Comparison of ENCODE assay signal across 25 cellular contexts in genomic region chr1:212166296-212167039, GRCh38.
DNase-seq lines count a peak whose midpoint lies in the region; ATAC-seq and TF ChIP-seq lines count a peak whose summit lies in the region.
"Had no signal": no experiment of that assay in that cellular context is flagged by ENCODE, and none has a peak within 500 bp of the region (broad histone marks: within the 10 kb centered on the region; RNA-seq: fewer than 3 reads in every experiment).

No MANE protein-coding gene starts in this region.

- H3K36me3 ChIP-seq in SK-N-SH (replicated peaks in 1 of 2; ENCODE audit: control insufficient read depth in 1 of 2, insufficient read depth in 2 of 2, low read length in 1 of 2) (no peaks in the 10 kb centered on the region), heart right ventricle (no peaks in the 10 kb centered on the region), parathyroid adenoma (ENCODE audit: control insufficient read depth, insufficient read depth, low read length) (no peaks in the 10 kb centered on the region)
- H3K36me3 ChIP-seq: adrenal gland, brain microvascular endothelial cell, esophagus squamous epithelium had no signal

- WGBS in SK-N-SH (ENCODE audit: low lambda C conversion rate) = 74% methylated on average over 5 of the region's 6 CpGs
- WGBS in heart right ventricle, 2 donors = 45 to 64% methylated on average over 6 of the region's 6 CpGs

- no peak for TF ChIP-seq EP300 in SK-N-SH (IDR thresholded peaks at IDR 0.05; ENCODE audit: borderline replicate concordance in 1 of 2, low read depth in 1 of 2, low read length in 1 of 2)

- H3K9ac ChIP-seq in SK-N-SH = no peak overlapping the region
- H3K9ac ChIP-seq in parathyroid adenoma = no peak overlapping the region

- no peak overlapping the region for H3K4me2 ChIP-seq in SK-N-SH
- H3K4me2 ChIP-seq in parathyroid adenoma (ENCODE audit: low read length) = no peak overlapping the region

- POLR2A ChIA-PET in SK-N-SH (lab: Yijun Ruan, JAX) = no interaction called here

- H3K9me3 ChIP-seq in SK-N-SH (no peaks in the 10 kb centered on the region), heart right ventricle (no peaks in the 10 kb centered on the region), parathyroid adenoma (ENCODE audit: control insufficient read depth, low read length) (no peaks in the 10 kb centered on the region)
- H3K9me3 ChIP-seq: adrenal gland, esophagus squamous epithelium had no signal

- TF ChIP-seq RAD21 in SK-N-SH (IDR thresholded peaks at IDR 0.05; ENCODE audit: low read length) = no peak

- H3K4me3 ChIP-seq in SK-N-SH (ENCODE audit: low read depth in 2 of 2, low read length in 1 of 2) = no peak overlapping the region
- no peak overlapping the region for H3K4me3 ChIP-seq in heart right ventricle
- H3K4me3 ChIP-seq in parathyroid adenoma (ENCODE audit: low read depth, low read length) = no peak overlapping the region
- H3K4me3 ChIP-seq: adrenal gland, esophagus squamous epithelium had no signal

- ATAC-seq in SK-N-SH treated with all-trans-retinoic acid at 6 μM for 48 hours (no peak), heart right ventricle (peak; percentile 66 to 92 (median 80)), GM21825 (IDR thresholded peaks at IDR 0.05; ENCODE audit: unreplicated experiment) (no peak), GM19023 (IDR thresholded peaks at IDR 0.05; ENCODE audit: unreplicated experiment) (no peak), GM21737 (IDR thresholded peaks at IDR 0.05; ENCODE audit: unreplicated experiment) (no peak)
- ATAC-seq: T-helper 17 cell had no signal

- no peak for DNase-seq in SK-N-SH
- peak in 1 of 2 donors; percentile 15 for DNase-seq in heart right ventricle
- DNase-seq in NCI-H226 = no peak
- DNase-seq: activated CD4-positive, alpha-beta T cell treated with anti-CD3 and anti-CD28 coated beads for 48 hours; activated naive CD4-positive, alpha-beta T cell; activated T-cell treated with anti-CD3 and anti-CD28 coated beads, Interleukin-2, amount 50 U/mL, for 48 hours; AML-193; esophagus squamous epithelium; H7; Kasumi-1; kidney; NCI-H1048; NCI-H526 treated with DMSO at 0.1 percent for 48 hours; nucleus accumbens; stimulated activated naive CD4-positive, alpha-beta T cell treated with Interleukin-2 at 50 U/mL for 16 hours; T-helper 17 cell had no signal

- H3K79me2 ChIP-seq in SK-N-SH (ENCODE audit: insufficient read depth) = no peaks in the 10 kb centered on the region
- no peaks in the 10 kb centered on the region for H3K79me2 ChIP-seq in parathyroid adenoma

- H4K20me1 ChIP-seq in SK-N-SH (ENCODE audit: insufficient read depth) = no peaks in the 10 kb centered on the region

- H3K27ac ChIP-seq in SK-N-SH (ENCODE audit: low read depth in 2 of 2, low read length in 1 of 2) = no peak overlapping the region
- H3K27ac ChIP-seq in heart right ventricle = peak overlapping the region in 8 of 10 donors; percentile 17 to 66 (median 54)
- H3K27ac ChIP-seq in parathyroid adenoma = no peak overlapping the region
- H3K27ac ChIP-seq: 22Rv1, brain microvascular endothelial cell, VCaP had no signal

- no peaks in the 10 kb centered on the region for H3F3A ChIP-seq in SK-N-SH (replicated peaks; ENCODE audit: insufficient read depth)

- CTCF ChIA-PET in SK-N-SH (lab: Yijun Ruan, JAX) = interaction anchor here (1.0 kb wide), 1 partner anchor 96 kb away, joined by 3 read pairs; no protein-coding TSS in a partner anchor

- H2AFZ ChIP-seq in SK-N-SH (ENCODE audit: low read depth) = no peak overlapping the region
- H2AFZ ChIP-seq in parathyroid adenoma = peak overlapping the region; percentile 8

- peaks cover 9 to 11% of the 10 kb centered on the region in 2 experiments; a peak in 1 of 4 replicates for H3K4me1 ChIP-seq in SK-N-SH (ENCODE audit: control insufficient read depth in 1 of 2, insufficient read depth in 2 of 2, low read depth in 1 of 2, low read length in 1 of 2)
- peaks cover 4 to 50% (median 34%) of the 10 kb centered on the region in 9 donors for H3K4me1 ChIP-seq in heart right ventricle
- peaks cover 3% of the 10 kb centered on the region for H3K4me1 ChIP-seq in parathyroid adenoma

- intact Hi-C loops in heart right ventricle (cut with DNase I) = loop anchor here in 2 of 10 donors (1.0 to 10.0 kb wide), 4 partner anchors 78 to 123 kb away; partner anchors contain the start of gene PPP2R5A (in 1 of the 2)

- H3K27me3 ChIP-seq in SK-N-SH (ENCODE audit: insufficient read depth) (no peaks in the 10 kb centered on the region), heart right ventricle (no peaks in the 10 kb centered on the region), parathyroid adenoma (ENCODE audit: control insufficient read depth, insufficient read depth, low read length) (no peaks in the 10 kb centered on the region)
- H3K27me3 ChIP-seq: adrenal gland, brain microvascular endothelial cell, esophagus squamous epithelium had no signal

- TF ChIP-seq CTCF in SK-N-SH (IDR thresholded peaks at IDR 0.05) (no peak), heart right ventricle (IDR thresholded peaks at IDR 0.05) (no peak), parathyroid adenoma (IDR thresholded peaks at IDR 0.05) (no peak)

- no peaks in the 10 kb centered on the region for H3K9me2 ChIP-seq in SK-N-SH

TF ChIP-seq in SK-N-SH, 30 proteins besides CTCF, POLR2A, EP300 and RAD21:
- TF ChIP-seq RCOR1 (IDR thresholded peaks at IDR 0.05; ENCODE audit: low read length) (no peak), PBX3 (IDR thresholded peaks at IDR 0.05) (0 out of 2 replicates have a peak, but pooled peaks have one; percentile 11)

TF ChIP-seq in SK-N-SH treated with all-trans-retinoic acid at 6 μM for 48 hours, 23 proteins besides CTCF, POLR2A, EP300 and RAD21 (continues in another document):
- no peak for TF ChIP-seq OSR1 (CRISPR knock-in tag; IDR thresholded peaks at IDR 0.05)
- TF ChIP-seq PATZ1 (CRISPR knock-in tag; IDR thresholded peaks at IDR 0.05; ENCODE audit: borderline replicate concordance) = no peak
- TF ChIP-seq ZC3H10 (CRISPR knock-in tag; IDR thresholded peaks at IDR 0.05) = no peak
- TF ChIP-seq TCF4 (CRISPR knock-in tag; IDR thresholded peaks at IDR 0.05; ENCODE audit: borderline replicate concordance) = no peak
- no peak for TF ChIP-seq POU6F1 (CRISPR knock-in tag; IDR thresholded peaks at IDR 0.05; ENCODE audit: borderline replicate concordance, low read depth)
- no peak for TF ChIP-seq TOX (CRISPR knock-in tag; IDR thresholded peaks at IDR 0.05; ENCODE audit: borderline replicate concordance)
- TF ChIP-seq PPARA (CRISPR knock-in tag; IDR thresholded peaks at IDR 0.05; ENCODE audit: borderline replicate concordance) = no peak
- no peak for TF ChIP-seq ARNTL (CRISPR knock-in tag; IDR thresholded peaks at IDR 0.05; ENCODE audit: borderline replicate concordance, low read depth)
- TF ChIP-seq GLIS3 (CRISPR knock-in tag; IDR thresholded peaks at IDR 0.05) = no peak
- TF ChIP-seq ESRRG (CRISPR knock-in tag; IDR thresholded peaks at IDR 0.05) = no peak
- no peak for TF ChIP-seq CSDC2 (CRISPR knock-in tag; IDR thresholded peaks at IDR 0.05)
- no peak for TF ChIP-seq RARB (CRISPR knock-in tag; IDR thresholded peaks at IDR 0.05)
- no peak for TF ChIP-seq ZNF565 (CRISPR knock-in tag; conservative IDR thresholded peaks at IDR 0.05; ENCODE audit: low read depth)
- TF ChIP-seq CSRNP3 (CRISPR knock-in tag; IDR thresholded peaks at IDR 0.05) = no peak
- no peak for TF ChIP-seq ISL1 (CRISPR knock-in tag; IDR thresholded peaks at IDR 0.05)
- no peak for TF ChIP-seq BACH2 (CRISPR knock-in tag; IDR thresholded peaks at IDR 0.05; ENCODE audit: borderline replicate concordance)

Comparison
In these comparisons a context has a peak if more than half of its experiments do, and no peak if none do; other contexts are left out.
1. H3K27ac ChIP-seq: peak in heart right ventricle (8 of 10); none in SK-N-SH (0 of 2) and parathyroid adenoma (single experiment).
2. ATAC-seq: peak in heart right ventricle (8 of 8); none in SK-N-SH treated with all-trans-retinoic acid at 6 μM for 48 hours (single experiment), GM21825 (single experiment), GM19023 (single experiment) and GM21737 (single experiment).